Comparison of ENCODE assay signal across 19 cellular contexts in the genomic region with DNA sequence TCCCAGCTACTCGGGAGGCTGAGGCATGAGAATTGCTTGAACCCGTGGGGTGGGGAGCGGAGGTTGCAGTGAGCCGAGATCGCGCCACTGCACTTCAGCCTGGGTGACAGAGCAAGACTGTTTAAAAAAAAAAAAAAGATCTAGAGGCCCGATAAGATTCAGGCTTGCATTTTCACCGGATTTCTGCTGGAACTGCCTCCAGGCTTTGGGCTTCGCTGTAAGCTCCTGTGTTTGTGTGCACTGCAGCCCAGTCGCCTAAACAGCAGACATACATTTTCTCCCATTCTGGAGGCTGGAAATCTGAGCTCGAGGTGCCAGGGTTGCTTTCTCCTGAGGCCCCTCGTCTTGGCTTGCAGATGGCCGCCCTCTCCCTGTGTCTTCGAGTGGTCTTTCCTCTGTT. TPM values are rescaled to one million over a fixed set of nuclear protein-coding genes. Genes with fewer than 3 reads are reported as not detected.
DNase-seq lines count a peak whose midpoint lies in the region; ATAC-seq and TF ChIP-seq lines count a peak whose summit lies in the region.
"Had no signal": no experiment of that assay in that cellular context is flagged by ENCODE, and none has a peak within 500 bp of the region (broad histone marks: within the 10 kb centered on the region; RNA-seq: fewer than 3 reads in every experiment).

No MANE protein-coding gene starts in this region.

- H3K4me1 Mint-ChIP-seq in H9 (no peaks in the 10 kb centered on the region), endodermal cell (no peaks in the 10 kb centered on the region), nephron progenitor cell (peaks cover 13% of the 10 kb centered on the region)
- H3K4me1 Mint-ChIP-seq: CD14-positive monocyte had no signal

- H2BK5ac ChIP-seq in H9 (ENCODE audit: insufficient read length, low read length), result no peak overlapping the region

- H3K4me2 ChIP-seq in DND-41 (ENCODE audit: insufficient read depth, low read length), result no peak overlapping the region
- no peak overlapping the region for H3K4me2 ChIP-seq in H9 (ENCODE audit: insufficient read depth, insufficient read length, low read length)
- H3K4me2 ChIP-seq: BLaER1 had no signal

- H4K8ac ChIP-seq in H9 (replicated peaks; ENCODE audit: insufficient read length, low read depth, low read length), result no peak overlapping the region

- no peak for TF ChIP-seq CTCF in DND-41 (IDR thresholded peaks at IDR 0.05; ENCODE audit: borderline replicate concordance, extremely low read depth, low read length, poor library complexity, severe bottlenecking)
- no peak for TF ChIP-seq CTCF in H9 (conservative IDR thresholded peaks at IDR 0.05)
- TF ChIP-seq CTCF in endodermal cell (conservative IDR thresholded peaks at IDR 0.05), result no peak
- TF ChIP-seq CTCF in nephron progenitor cell (IDR thresholded peaks at IDR 0.05), result no peak

- H3K14ac ChIP-seq in H9 (ENCODE audit: insufficient read depth, low read length), result no peak overlapping the region

- H3K27me3 Mint-ChIP-seq in H9 (ENCODE audit: low read depth) (no peaks in the 10 kb centered on the region), endodermal cell (ENCODE audit: insufficient read depth) (no peaks in the 10 kb centered on the region), nephron progenitor cell (ENCODE audit: low read depth, poor library complexity) (no peaks in the 10 kb centered on the region)
- H3K27me3 Mint-ChIP-seq: CD4-positive, alpha-beta memory T cell had no signal

- H2BK15ac ChIP-seq in H9 (ENCODE audit: low read depth, low read length), result no peak overlapping the region

- H3K9ac ChIP-seq in DND-41 (ENCODE audit: low read depth, low read length) (no peak overlapping the region), H9 (ENCODE audit: extremely low read depth, insufficient read length, low read length) (no peak overlapping the region), endodermal cell (ENCODE audit: extremely low read depth, low read length, poor library complexity, severe bottlenecking) (no peak overlapping the region)
- H3K9ac ChIP-seq: BLaER1 had no signal

- no peaks in the 10 kb centered on the region for H3K9me3 ChIP-seq in DND-41 (ENCODE audit: insufficient read depth, low read length, severe bottlenecking)
- no peaks in the 10 kb centered on the region for H3K9me3 ChIP-seq in H9 (ENCODE audit: control insufficient read depth, low read depth, low read length)
- no peaks in the 10 kb centered on the region for H3K9me3 ChIP-seq in endodermal cell (ENCODE audit: control insufficient read depth, low read length)
- H3K9me3 ChIP-seq: BLaER1 had no signal

- H3K36me3 Mint-ChIP-seq in H9 (ENCODE audit: insufficient read depth in 1 of 3, low read depth in 3 of 3) (peaks cover 3 to 6% (median 4%) of the 10 kb centered on the region in 3 experiments; a peak in 3 of 7 replicates), endodermal cell (ENCODE audit: low read depth) (peaks cover 10% of the 10 kb centered on the region), nephron progenitor cell (ENCODE audit: low read depth) (peaks cover 32% of the 10 kb centered on the region)

- H2AFZ ChIP-seq in DND-41 (ENCODE audit: low read depth, low read length) (no peak overlapping the region), H9 (ENCODE audit: low read length) (no peak overlapping the region)

- no peak overlapping the region for H4K5ac ChIP-seq in H9 (ENCODE audit: insufficient read length, low read depth, low read length)

- no peak overlapping the region for H3K56ac ChIP-seq in H9 (ENCODE audit: insufficient read length, low read depth, low read length)

- H3K27ac ChIP-seq in DND-41 (ENCODE audit: low read length) (0 out of 2 replicates have a peak overlapping the region, but pooled peaks have one; percentile 26), H9 (ENCODE audit: insufficient read length, low read depth, low read length) (no peak overlapping the region), endodermal cell (ENCODE audit: low read depth, low read length) (no peak overlapping the region)
- H3K27ac ChIP-seq: BLaER1 had no signal

- H3T11ph ChIP-seq in H9 (ENCODE audit: low read length), result no peak overlapping the region

- H3K23ac ChIP-seq in H9 (ENCODE audit: insufficient read length, low read depth, low read length), result no peak overlapping the region

- no peak overlapping the region for H2BK12ac ChIP-seq in H9 (ENCODE audit: insufficient read length, low read depth, low read length)

- H4K20me1 ChIP-seq in DND-41 (ENCODE audit: insufficient read depth, low read length) (peaks cover 70% of the 10 kb centered on the region), H9 (ENCODE audit: control insufficient read depth, insufficient read depth, insufficient read length) (no peaks in the 10 kb centered on the region)

- H3K9me3 Mint-ChIP-seq in H9 (no peaks in the 10 kb centered on the region), endodermal cell (no peaks in the 10 kb centered on the region), nephron progenitor cell (no peaks in the 10 kb centered on the region)
- H3K9me3 Mint-ChIP-seq: CD14-positive monocyte; CD4-positive, alpha-beta memory T cell; HFFc6 had no signal

- H3K27ac Mint-ChIP-seq in H9 (peak overlapping the region in 2 of 3 experiments; percentile 49 to 57; a peak in 2 of 7 replicates), endodermal cell (peak overlapping the region; percentile 35), nephron progenitor cell (peak overlapping the region; percentile 93)
- H3K27ac Mint-ChIP-seq: CD4-positive, alpha-beta memory T cell; HFFc6 had no signal

- no peak for DNase-seq in DND-41
- DNase-seq in H9, result no peak
- no peak for DNase-seq in endodermal cell
- DNase-seq in nephron progenitor cell, result no peak
- DNase-seq in retina, result no peak
- DNase-seq in NK-92 (lab: John Stamatoyannopoulos, UW; ENCODE audit: unreplicated experiment), result no peak
- no peak for DNase-seq in NCI-H1930 (lab: John Stamatoyannopoulos, UW)
- no peak for DNase-seq in GM19240 (ENCODE audit: insufficient read length, low spot score)
- DNase-seq: 8988T; Calu3; CD4-positive, alpha-beta memory T cell; DMS79 treated with DMSO at 0.1 percent for 48 hours; EL; HFFc6; IMR-90; KBM-7 had no signal

- no peak overlapping the region for H3K4me3 ChIP-seq in DND-41 (ENCODE audit: low read depth in 1 of 2, low read length in 2 of 2)
- H3K4me3 ChIP-seq in endodermal cell (ENCODE audit: low read length), result no peak overlapping the region
- H3K4me3 ChIP-seq: BLaER1 had no signal

- WGBS in H9 (ENCODE audit: extremely low coverage, insufficient read length, low lambda C conversion rate), result no CpG with 5 or more reads among the region's 14 CpGs
- WGBS in endodermal cell (ENCODE audit: insufficient coverage in 1 of 2, insufficient read length in 1 of 2), 2 experiments, result 93 to 96% methylated on average over 14 of the region's 14 CpGs

- H3K79me2 ChIP-seq in DND-41 (ENCODE audit: insufficient read depth, low read length) (peaks cover 94% of the 10 kb centered on the region), H9 (ENCODE audit: insufficient read depth, low read length) (peaks cover 15% of the 10 kb centered on the region; the same call in 1 of the 2 replicates)

- H4K91ac ChIP-seq in H9 (ENCODE audit: insufficient read length, low read depth, low read length), result no peak overlapping the region

- no peak overlapping the region for H2BK120ac ChIP-seq in H9 (ENCODE audit: low read depth, low read length, poor library complexity, severe bottlenecking)

- H3K4me1 ChIP-seq in DND-41 (ENCODE audit: insufficient read depth, low read length), result no peaks in the 10 kb centered on the region
- H3K4me1 ChIP-seq in H9 (ENCODE audit: insufficient read depth, low read length), result no peaks in the 10 kb centered on the region
- H3K4me1 ChIP-seq in endodermal cell (ENCODE audit: control insufficient read depth, insufficient read depth, low read length), result no peaks in the 10 kb centered on the region

- no peaks in the 10 kb centered on the region for H3K23me2 ChIP-seq in H9 (ENCODE audit: insufficient read length, low read depth, low read length, poor library complexity, severe bottlenecking)

- H3K79me1 ChIP-seq in H9 (ENCODE audit: insufficient read depth, low read depth, low read length, poor library complexity, severe bottlenecking), result peaks cover 3% of the 10 kb centered on the region

- ATAC-seq in DND-41 (ENCODE audit: insufficient read depth, low read depth), result no peak
- ATAC-seq: HCT116 had no signal

- no peak overlapping the region for H2BK20ac ChIP-seq in H9 (ENCODE audit: low read depth, low read length, poor library complexity, severe bottlenecking)

- H3K4me3 Mint-ChIP-seq in H9 (no peak overlapping the region), endodermal cell (no peak overlapping the region), nephron progenitor cell (no peak overlapping the region)
- H3K4me3 Mint-ChIP-seq: CD14-positive monocyte; CD4-positive, alpha-beta memory T cell; HFFc6 had no signal

- no peaks in the 10 kb centered on the region for H3K27me3 ChIP-seq in DND-41 (ENCODE audit: insufficient read depth, low read length, poor library complexity)
- no peaks in the 10 kb centered on the region for H3K27me3 ChIP-seq in H9 (ENCODE audit: insufficient read depth, low read length)
- no peaks in the 10 kb centered on the region for H3K27me3 ChIP-seq in endodermal cell (ENCODE audit: control insufficient read depth, insufficient read depth, low read length, poor library complexity, severe bottlenecking)
- H3K27me3 ChIP-seq: BLaER1 had no signal

- no peak overlapping the region for H2AK5ac ChIP-seq in H9 (ENCODE audit: insufficient read length, low read length)

- no peak overlapping the region for H3K4ac ChIP-seq in H9 (ENCODE audit: low read depth, low read length)

- H3K18ac ChIP-seq in H9 (ENCODE audit: insufficient read length, low read depth, low read length), result no peak overlapping the region

- peaks cover 49% of the 10 kb centered on the region for H3K36me3 ChIP-seq in DND-41 (ENCODE audit: insufficient read depth, low read length)
- no peaks in the 10 kb centered on the region for H3K36me3 ChIP-seq in endodermal cell (ENCODE audit: control insufficient read depth, insufficient read depth, low read length)

RNA-seq across cellular contexts. Expression of gene BRI3BP, which starts 12.2 kb away (rescaled TPM):
- total RNA-seq in H9 (2021) (10.5 and 11.3 TPM in 2 replicates), endodermal cell (10 to 100 TPM; 10.5 to 16.0 TPM)
- 6.6 TPM for polyA plus RNA-seq in endodermal cell (2013, experiment 1 of 2)
- 7.0 TPM for polyA plus RNA-seq in endodermal cell (2013, experiment 2 of 2)

RNA-seq across cellular contexts. Expression of gene DHX37, which starts 16.7 kb away (rescaled TPM):
- total RNA-seq in H9 (2021) (56.7 and 59.0 TPM in 2 replicates), endodermal cell (10 to 100 TPM; 16.6 to 22.8 TPM)
- polyA plus RNA-seq in endodermal cell (2013, experiment 1 of 2), result 9.2 TPM
- 8.9 TPM for polyA plus RNA-seq in endodermal cell (2013, experiment 2 of 2)

RNA-seq across cellular contexts. Expression of gene AACS, which starts 59.6 kb away (rescaled TPM):
- total RNA-seq in H9 (2021), result 32.7 and 35.0 TPM in 2 replicates
- 10 to 100 TPM; 55.4 to 71.9 TPM for total RNA-seq in endodermal cell
- 27.8 TPM for polyA plus RNA-seq in endodermal cell (2013, experiment 1 of 2)
- polyA plus RNA-seq in endodermal cell (2013, experiment 2 of 2), result 25.3 TPM

Comparison
In these comparisons a context has a peak if more than half of its experiments do, and no peak if none do; other contexts are left out.
1. H3K27ac Mint-ChIP-seq: peak in every context shown above with its lines; median percentile 93 in nephron progenitor cell; 53 in H9; 35 in endodermal cell.